13 cellular contexts compared by ENCODE assay signal in the genomic region with DNA sequence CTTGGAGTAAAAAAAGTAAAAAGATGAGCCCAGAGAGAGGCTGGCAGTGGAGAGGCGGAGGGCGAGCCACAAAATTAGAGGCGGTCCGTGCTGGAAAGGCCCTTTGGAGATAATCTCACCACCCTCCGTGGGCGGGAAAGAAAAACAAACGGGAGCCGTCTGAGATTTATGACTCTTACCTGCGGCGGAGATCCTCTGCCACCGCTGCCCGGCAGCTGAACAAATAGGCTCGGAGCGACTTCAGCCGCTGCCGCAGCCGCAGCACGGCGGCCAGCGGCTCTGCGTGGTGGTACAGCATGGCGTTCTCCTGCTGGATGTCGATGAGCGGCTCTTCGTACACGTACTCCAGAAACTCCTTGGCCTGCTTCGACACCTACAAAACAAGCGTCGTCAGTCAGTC.
DNase-seq lines count a peak whose midpoint lies in the region; ATAC-seq and TF ChIP-seq lines count a peak whose summit lies in the region.
"Had no signal": no experiment of that assay in that cellular context is flagged by ENCODE, and none has a peak within 500 bp of the region (broad histone marks: within the 10 kb centered on the region; RNA-seq: fewer than 3 reads in every experiment).

No MANE protein-coding gene starts in this region.

- H3K9ac ChIP-seq in GM23248, result no peak overlapping the region

- peaks cover 7% of the 10 kb centered on the region for H3F3A ChIP-seq in GM23248 (ENCODE audit: insufficient read depth)

- H3K4me2 ChIP-seq in GM23248 (ENCODE audit: unreplicated experiment), result no peak overlapping the region

- no peak for TF ChIP-seq POLR2A in GM18505 (IDR thresholded peaks at IDR 0.05; ENCODE audit: borderline replicate concordance, extremely low read depth, insufficient read depth, insufficient read length)

- CTCF ChIA-PET in Calu3 (lab: Charles Lee) (no interaction called here), WTC11 (lab: Charles Lee) (no interaction called here)

- no peaks in the 10 kb centered on the region for H3K27me3 Mint-ChIP-seq in Calu3 (ENCODE audit: unreplicated experiment)
- no peaks in the 10 kb centered on the region for H3K27me3 Mint-ChIP-seq in WTC11 (ENCODE audit: low read depth)

- TF ChIP-seq CTCF in Calu3 (IDR thresholded peaks at IDR 0.05; ENCODE audit: unreplicated experiment) (no peak), WTC11 (IDR thresholded peaks at IDR 0.05) (no peak), mucosa of descending colon (IDR thresholded peaks at IDR 0.05) (no peak)

- H3K36me3 Mint-ChIP-seq in Calu3 (ENCODE audit: insufficient read depth, unreplicated experiment) (no peaks in the 10 kb centered on the region), WTC11 (no peaks in the 10 kb centered on the region)

- BruUV-seq in Calu3 (replicated peaks; lab: Mats Ljungman, UMichigan), result no TSS peak

- H3K4me1 ChIP-seq in mucosa of descending colon (ENCODE audit: low read depth) (peaks cover 12% of the 10 kb centered on the region), GM23248 (ENCODE audit: insufficient read depth) (peaks cover 9% of the 10 kb centered on the region)

- no peaks in the 10 kb centered on the region for H3K9me3 ChIP-seq in mucosa of descending colon
- H3K9me3 ChIP-seq in GM23248 (ENCODE audit: low read depth), result no peaks in the 10 kb centered on the region

- POLR2A ChIA-PET in WTC11 (lab: Charles Lee), result no interaction called here

- H3K9me3 Mint-ChIP-seq in Calu3 (ENCODE audit: low read depth, unreplicated experiment) (no peaks in the 10 kb centered on the region), WTC11 (no peaks in the 10 kb centered on the region)
- H3K9me3 Mint-ChIP-seq: T-helper 2 cell treated with Interferon-gamma antibody and Interleukin-4, amounts not matched to agents 5 μg/mL and 100 μg/mL, for 36 hours had no signal

- DNase-seq in Calu3 (peak; percentile 36), NCI-H2029 treated with DMSO at 0.1 percent for 48 hours (lab: John Stamatoyannopoulos, UW) (peak; percentile 59), WTC11 (ENCODE audit: low spot score) (no peak), mucosa of descending colon (peak; percentile 74 to 79 (median 76)), GM23248 (no peak), HPDE6-E6E7 (ENCODE audit: extremely low spot score) (no peak), OCI-M2 (lab: John Stamatoyannopoulos, UW; ENCODE audit: unreplicated experiment) (no peak)
- DNase-seq: activated CD8-positive, alpha-beta memory T cell treated with anti-CD3 and anti-CD28 coated beads, Interleukin-2, amount 50 U/mL, for 48 hours; brain microvascular endothelial cell; left ventricle myocardium superior had no signal

- no peak overlapping the region for H2AFZ ChIP-seq in GM23248

- in situ Hi-C loops in GM23248 (cut with MboI), result no loop called here

- H3K4me3 ChIP-seq in mucosa of descending colon (no peak overlapping the region), GM23248 (no peak overlapping the region)
- H3K4me3 ChIP-seq: skin epidermis had no signal

- H3K4me3 Mint-ChIP-seq in Calu3 (ENCODE audit: low read depth, unreplicated experiment) (peak overlapping the region; percentile 72), WTC11 (no peak overlapping the region)
- H3K4me3 Mint-ChIP-seq: T-helper 2 cell treated with Interferon-gamma antibody and Interleukin-4, amounts not matched to agents 5 μg/mL and 100 μg/mL, for 36 hours had no signal

- H3K79me2 ChIP-seq in GM23248 (ENCODE audit: insufficient read depth), result no peaks in the 10 kb centered on the region

- no peak overlapping the region for H3K27ac ChIP-seq in GM23248
- H3K27ac ChIP-seq: brain microvascular endothelial cell, skin epidermis had no signal

- H3K9me2 ChIP-seq in GM23248 (ENCODE audit: insufficient read depth), result no peaks in the 10 kb centered on the region

- ATAC-seq in WTC11 (peak; percentile 22), mucosa of descending colon (peak; percentile 82), GM18505 (IDR thresholded peaks at IDR 0.05; ENCODE audit: unreplicated experiment) (no peak)
- ATAC-seq: left ventricle myocardium superior had no signal

- H4K20me1 ChIP-seq in GM23248 (ENCODE audit: insufficient read depth), result no peaks in the 10 kb centered on the region

- H3K4me1 Mint-ChIP-seq in Calu3 (ENCODE audit: low read depth, unreplicated experiment) (peaks cover 13% of the 10 kb centered on the region), WTC11 (peaks cover 38% of the 10 kb centered on the region)

- intact Hi-C loops in Calu3 (cut with micrococcal nuclease; ENCODE audit: unreplicated experiment) (no loop called here), mucosa of descending colon (cut with DNase I, micrococcal nuclease) (no loop called here)

- H3K27me3 ChIP-seq in GM23248 (replicated peaks; ENCODE audit: insufficient read depth), result no peaks in the 10 kb centered on the region
- H3K27me3 ChIP-seq: brain microvascular endothelial cell had no signal

- WGBS in GM23248 (ENCODE audit: low coverage in 1 of 2, low lambda C conversion rate in 2 of 2, missing lambda C conversion rate in 2 of 2), 2 experiments, result 88 to 90% methylated on average over 29 of the region's 29 CpGs

- peak overlapping the region; percentile 53 for H3K27ac Mint-ChIP-seq in Calu3 (ENCODE audit: unreplicated experiment)
- H3K27ac Mint-ChIP-seq in WTC11, result no peak overlapping the region
- H3K27ac Mint-ChIP-seq: T-helper 2 cell treated with Interferon-gamma antibody and Interleukin-4, amounts not matched to agents 5 μg/mL and 100 μg/mL, for 36 hours had no signal

- H3K36me3 ChIP-seq in mucosa of descending colon (ENCODE audit: low read depth) (no peaks in the 10 kb centered on the region), GM23248 (ENCODE audit: low read depth) (no peaks in the 10 kb centered on the region)
- H3K36me3 ChIP-seq: brain microvascular endothelial cell had no signal

TF ChIP-seq in WTC11, 78 proteins besides CTCF, POLR2A, EP300 and RAD21:
- TF ChIP-seq NFE2L1 (CRISPR knock-in tag; IDR thresholded peaks at IDR 0.05) (no peak), ZNF671 (CRISPR knock-in tag; IDR thresholded peaks at IDR 0.05) (no peak), SP1 (CRISPR knock-in tag; conservative IDR thresholded peaks at IDR 0.05) (no peak), ZNF396 (CRISPR knock-in tag; IDR thresholded peaks at IDR 0.05; ENCODE audit: borderline replicate concordance) (no peak), RORB (CRISPR knock-in tag; IDR thresholded peaks at IDR 0.05) (no peak), ZNF232 (CRISPR knock-in tag; IDR thresholded peaks at IDR 0.05) (no peak), FOXJ3 (CRISPR knock-in tag; IDR thresholded peaks at IDR 0.05; ENCODE audit: borderline replicate concordance) (no peak), CBFB (CRISPR knock-in tag; IDR thresholded peaks at IDR 0.05; ENCODE audit: low read depth) (no peak), RELA (CRISPR knock-in tag; IDR thresholded peaks at IDR 0.05; ENCODE audit: borderline replicate concordance) (no peak), FOXK1 (CRISPR knock-in tag; IDR thresholded peaks at IDR 0.05) (no peak)
- TF ChIP-seq, protein P1, sequence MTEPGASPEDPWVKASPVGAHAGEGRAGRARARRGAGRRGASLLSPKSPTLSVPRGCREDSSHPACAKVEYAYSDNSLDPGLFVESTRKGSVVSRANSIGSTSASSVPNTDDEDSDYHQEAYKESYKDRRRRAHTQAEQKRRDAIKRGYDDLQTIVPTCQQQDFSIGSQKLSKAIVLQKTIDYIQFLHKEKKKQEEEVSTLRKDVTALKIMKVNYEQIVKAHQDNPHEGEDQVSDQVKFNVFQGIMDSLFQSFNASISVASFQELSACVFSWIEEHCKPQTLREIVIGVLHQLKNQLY (CRISPR knock-in tag; IDR thresholded peaks at IDR 0.05), result no peak
- TF ChIP-seq, protein P2, sequence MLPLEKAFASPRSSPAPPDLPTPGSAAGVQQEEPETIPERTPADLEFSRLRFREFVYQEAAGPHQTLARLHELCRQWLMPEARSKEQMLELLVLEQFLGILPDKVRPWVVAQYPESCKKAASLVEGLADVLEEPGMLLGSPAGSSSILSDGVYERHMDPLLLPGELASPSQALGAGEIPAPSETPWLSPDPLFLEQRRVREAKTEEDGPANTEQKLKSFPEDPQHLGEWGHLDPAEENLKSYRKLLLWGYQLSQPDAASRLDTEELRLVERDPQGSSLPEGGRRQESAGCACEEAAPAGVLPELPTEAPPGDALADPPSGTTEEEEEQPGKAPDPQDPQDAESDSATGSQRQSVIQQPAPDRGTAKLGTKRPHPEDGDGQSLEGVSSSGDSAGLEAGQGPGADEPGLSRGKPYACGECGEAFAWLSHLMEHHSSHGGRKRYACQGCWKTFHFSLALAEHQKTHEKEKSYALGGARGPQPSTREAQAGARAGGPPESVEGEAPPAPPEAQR (CRISPR knock-in tag; IDR thresholded peaks at IDR 0.05), result no peak
- TF ChIP-seq, protein P3, sequence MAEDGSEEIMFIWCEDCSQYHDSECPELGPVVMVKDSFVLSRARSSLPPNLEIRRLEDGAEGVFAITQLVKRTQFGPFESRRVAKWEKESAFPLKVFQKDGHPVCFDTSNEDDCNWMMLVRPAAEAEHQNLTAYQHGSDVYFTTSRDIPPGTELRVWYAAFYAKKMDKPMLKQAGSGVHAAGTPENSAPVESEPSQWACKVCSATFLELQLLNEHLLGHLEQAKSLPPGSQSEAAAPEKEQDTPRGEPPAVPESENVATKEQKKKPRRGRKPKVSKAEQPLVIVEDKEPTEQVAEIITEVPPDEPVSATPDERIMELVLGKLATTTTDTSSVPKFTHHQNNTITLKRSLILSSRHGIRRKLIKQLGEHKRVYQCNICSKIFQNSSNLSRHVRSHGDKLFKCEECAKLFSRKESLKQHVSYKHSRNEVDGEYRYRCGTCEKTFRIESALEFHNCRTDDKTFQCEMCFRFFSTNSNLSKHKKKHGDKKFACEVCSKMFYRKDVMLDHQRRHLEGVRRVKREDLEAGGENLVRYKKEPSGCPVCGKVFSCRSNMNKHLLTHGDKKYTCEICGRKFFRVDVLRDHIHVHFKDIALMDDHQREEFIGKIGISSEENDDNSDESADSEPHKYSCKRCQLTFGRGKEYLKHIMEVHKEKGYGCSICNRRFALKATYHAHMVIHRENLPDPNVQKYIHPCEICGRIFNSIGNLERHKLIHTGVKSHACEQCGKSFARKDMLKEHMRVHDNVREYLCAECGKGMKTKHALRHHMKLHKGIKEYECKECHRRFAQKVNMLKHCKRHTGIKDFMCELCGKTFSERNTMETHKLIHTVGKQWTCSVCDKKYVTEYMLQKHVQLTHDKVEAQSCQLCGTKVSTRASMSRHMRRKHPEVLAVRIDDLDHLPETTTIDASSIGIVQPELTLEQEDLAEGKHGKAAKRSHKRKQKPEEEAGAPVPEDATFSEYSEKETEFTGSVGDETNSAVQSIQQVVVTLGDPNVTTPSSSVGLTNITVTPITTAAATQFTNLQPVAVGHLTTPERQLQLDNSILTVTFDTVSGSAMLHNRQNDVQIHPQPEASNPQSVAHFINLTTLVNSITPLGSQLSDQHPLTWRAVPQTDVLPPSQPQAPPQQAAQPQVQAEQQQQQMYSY (CRISPR knock-in tag; IDR thresholded peaks at IDR 0.05), result no peak

Comparison
In these comparisons a context has a peak if more than half of its experiments do, and no peak if none do; other contexts are left out.
1. DNase-seq: peak in Calu3 (single experiment), NCI-H2029 treated with DMSO at 0.1 percent for 48 hours (single experiment) and mucosa of descending colon (3 of 3); none in WTC11 (single experiment), GM23248 (single experiment), HPDE6-E6E7 (single experiment) and OCI-M2 (single experiment).